In the genomic region with DNA sequence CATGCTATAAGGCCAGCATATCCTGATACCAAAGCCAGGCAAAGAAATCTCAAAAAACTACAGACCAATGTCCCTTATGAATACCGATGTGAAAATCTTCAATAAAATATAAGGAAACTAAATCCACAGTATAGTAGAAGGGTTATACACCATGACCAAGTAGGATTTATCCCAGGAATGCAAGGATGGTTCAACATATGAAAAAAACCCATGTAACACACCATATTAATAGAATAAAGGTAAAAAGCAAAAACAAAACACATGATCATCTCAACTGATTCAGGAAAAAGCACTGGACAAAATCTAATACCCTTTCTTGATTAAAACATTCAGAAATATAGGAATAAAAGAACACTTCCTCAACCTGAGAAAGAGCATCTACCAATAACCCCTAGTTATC, we compare ENCODE assay signal across 8 cellular contexts.
"Had no signal": no experiment of that assay in that cellular context is flagged by ENCODE, and none has a peak within 500 bp of the region (broad histone marks: within the 10 kb centered on the region; RNA-seq: fewer than 3 reads in every experiment).

No MANE protein-coding gene starts in this region.

- H2AFZ ChIP-seq: GM23248 had no signal

- H3K36me3 ChIP-seq: HAP-1 had no signal

- H3K27ac ChIP-seq: GM23248, KMS-11 had no signal

- H3K4me2 ChIP-seq: KMS-11 had no signal

- ATAC-seq: HCT116 had no signal

- DNase-seq: GM23248, GOT3, H7 had no signal

- H3K27me3 Mint-ChIP-seq: IgD-negative memory B cell had no signal

- FAIRE-seq: HTR-8/SVneo had no signal

- H3K4me3 ChIP-seq: GM23248, HAP-1 had no signal

- H3K9ac ChIP-seq: GM23248, KMS-11 had no signal
